In the genomic region with DNA sequence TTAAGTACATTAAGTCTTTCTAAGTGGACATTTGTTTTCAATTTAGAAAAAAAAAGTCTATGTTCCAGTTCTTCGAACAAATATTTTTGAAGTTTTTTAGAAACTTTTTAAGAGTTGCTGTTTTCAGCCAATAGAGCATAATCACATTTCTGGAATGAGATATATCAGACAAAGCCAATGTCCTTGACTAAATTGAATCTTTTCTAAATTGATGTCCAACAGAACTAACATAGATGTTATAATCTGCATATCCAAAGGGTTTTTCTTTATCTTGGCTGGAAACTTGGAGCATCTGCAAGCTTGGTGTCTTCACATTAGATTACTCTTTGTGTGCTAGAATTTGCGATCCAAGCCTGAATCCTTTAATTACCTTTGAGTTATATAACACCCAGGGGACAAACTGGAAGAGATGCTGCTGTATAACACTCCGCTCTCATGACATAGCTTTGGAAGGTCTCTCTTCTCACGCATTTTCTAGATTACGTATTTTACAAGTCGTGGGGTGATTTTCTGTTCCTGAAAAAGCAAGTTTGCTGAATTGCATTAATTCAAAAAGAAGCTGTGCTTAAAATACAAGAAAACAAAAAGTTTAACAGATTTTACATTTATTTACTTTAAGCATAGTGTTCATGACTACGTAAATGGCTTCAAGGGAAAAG, we compare ENCODE assay signal across 18 cellular contexts.
DNase-seq lines count a peak whose midpoint lies in the region; ATAC-seq and TF ChIP-seq lines count a peak whose summit lies in the region.
"Had no signal": no experiment of that assay in that cellular context is flagged by ENCODE, and none has a peak within 500 bp of the region (broad histone marks: within the 10 kb centered on the region; RNA-seq: fewer than 3 reads in every experiment).

No MANE protein-coding gene starts in this region.

- intact Hi-C loops in dendritic cell treated with granulocyte-macrophage colony-stimulating factor and Interleukin-4, amounts not matched to agents 40 ng/mL and 50 ng/mL, for 4 days (cut with micrococcal nuclease) = loop anchor here (1.0 to 5.0 kb wide), 3 partner anchors 366 to 519 kb away; a partner anchor contains a TSS
- intact Hi-C loops in lower lobe of right lung (cut with DNase I) = loop anchor here (10.0 kb wide), 1 partner anchor 439 kb away; no protein-coding TSS in a partner anchor

- H3K18ac ChIP-seq in mesendoderm (ENCODE audit: low read length) = no peak overlapping the region

- no peak overlapping the region for H3K4me3 Mint-ChIP-seq in GM23338
- no peak overlapping the region for H3K4me3 Mint-ChIP-seq in dendritic cell treated with granulocyte-macrophage colony-stimulating factor and Interleukin-4, amounts not matched to agents 40 ng/mL and 50 ng/mL, for 4 days
- H3K4me3 Mint-ChIP-seq: activated CD4-positive, alpha-beta T cell treated with anti-CD3 and anti-CD28 coated beads for 36 hours; activated naive CD4-positive, alpha-beta T cell treated with anti-CD3 and anti-CD28 coated beads, Interleukin-2, amount 10 ng/mL, durations not matched to agents 7 days and 5 days; H9; naive thymus-derived CD4-positive, alpha-beta T cell; T-helper 1 cell treated with Interleukin-12 subunit alpha and Interleukin-12 subunit beta and Interleukin-4 antibody, amounts not matched to agents 30 μg/mL and 1 μg/mL, for 36 hours had no signal

- H3K9ac ChIP-seq in mesendoderm (ENCODE audit: low read length) = no peak overlapping the region

- no peak overlapping the region for H4K5ac ChIP-seq in mesendoderm (ENCODE audit: low read length)

- H3K4ac ChIP-seq in mesendoderm (ENCODE audit: low read depth, low read length) = no peak overlapping the region

- H3K27me3 ChIP-seq in GM23338 (ENCODE audit: insufficient read depth) = no peaks in the 10 kb centered on the region
- no peaks in the 10 kb centered on the region for H3K27me3 ChIP-seq in mesendoderm (ENCODE audit: insufficient read depth, low read length, poor library complexity)
- no peaks in the 10 kb centered on the region for H3K27me3 ChIP-seq in lower lobe of right lung (ENCODE audit: low read depth)
- H3K27me3 ChIP-seq: pancreas, right lobe of liver, upper lobe of left lung had no signal

- no peaks in the 10 kb centered on the region for H3K9me3 Mint-ChIP-seq in GM23338
- H3K9me3 Mint-ChIP-seq in dendritic cell treated with granulocyte-macrophage colony-stimulating factor and Interleukin-4, amounts not matched to agents 40 ng/mL and 50 ng/mL, for 4 days = no peaks in the 10 kb centered on the region
- H3K9me3 Mint-ChIP-seq: activated naive CD4-positive, alpha-beta T cell treated with anti-CD3 and anti-CD28 coated beads, Interleukin-2, amount 10 ng/mL, durations not matched to agents 7 days and 5 days; T-helper 1 cell treated with Interleukin-12 subunit alpha and Interleukin-12 subunit beta and Interleukin-4 antibody, amounts not matched to agents 30 μg/mL and 1 μg/mL, for 36 hours had no signal

- H3K4me1 Mint-ChIP-seq in GM23338 = peaks cover 11% of the 10 kb centered on the region
- peaks cover 26% of the 10 kb centered on the region for H3K4me1 Mint-ChIP-seq in dendritic cell treated with granulocyte-macrophage colony-stimulating factor and Interleukin-4, amounts not matched to agents 40 ng/mL and 50 ng/mL, for 4 days (ENCODE audit: low read depth)
- H3K4me1 Mint-ChIP-seq: activated CD4-positive, alpha-beta T cell treated with anti-CD3 and anti-CD28 coated beads for 36 hours had no signal

- H3K27ac ChIP-seq in GM23338 (ENCODE audit: low read depth) = no peak overlapping the region
- no peak overlapping the region for H3K27ac ChIP-seq in mesendoderm (ENCODE audit: low read depth, low read length)
- no peak overlapping the region for H3K27ac ChIP-seq in lower lobe of right lung
- H3K27ac ChIP-seq: C4-2B, pancreas, PC-9, right lobe of liver, upper lobe of left lung had no signal

- no peak overlapping the region for H2BK120ac ChIP-seq in mesendoderm (ENCODE audit: low read depth, low read length)

- no peaks in the 10 kb centered on the region for H3K36me3 Mint-ChIP-seq in GM23338 (ENCODE audit: low read depth)
- peaks cover 8% of the 10 kb centered on the region for H3K36me3 Mint-ChIP-seq in dendritic cell treated with granulocyte-macrophage colony-stimulating factor and Interleukin-4, amounts not matched to agents 40 ng/mL and 50 ng/mL, for 4 days (ENCODE audit: low read depth)

- no peaks in the 10 kb centered on the region for H3K9me2 ChIP-seq in GM23338 (ENCODE audit: insufficient read depth)

- H3K4me2 ChIP-seq in GM23338 (no peak overlapping the region), mesendoderm (ENCODE audit: low read length) (no peak overlapping the region)
- H3K4me2 ChIP-seq: PC-9 had no signal

- no peak overlapping the region for H2BK5ac ChIP-seq in mesendoderm (ENCODE audit: low read length)

- H2AK5ac ChIP-seq in mesendoderm (ENCODE audit: low read length) = no peak overlapping the region

- no peak overlapping the region for H3K27ac Mint-ChIP-seq in GM23338
- peak overlapping the region; percentile 57 for H3K27ac Mint-ChIP-seq in dendritic cell treated with granulocyte-macrophage colony-stimulating factor and Interleukin-4, amounts not matched to agents 40 ng/mL and 50 ng/mL, for 4 days
- H3K27ac Mint-ChIP-seq: activated CD4-positive, alpha-beta T cell treated with anti-CD3 and anti-CD28 coated beads for 36 hours; activated naive CD4-positive, alpha-beta T cell treated with anti-CD3 and anti-CD28 coated beads, Interleukin-2, amount 10 ng/mL, durations not matched to agents 7 days and 5 days; T-helper 1 cell treated with Interleukin-12 subunit alpha and Interleukin-12 subunit beta and Interleukin-4 antibody, amounts not matched to agents 30 μg/mL and 1 μg/mL, for 36 hours had no signal

- TF ChIP-seq CTCF in GM23338 (conservative IDR thresholded peaks at IDR 0.05; ENCODE audit: low read depth in 2 of 2) (no peak), lower lobe of right lung (IDR thresholded peaks at IDR 0.05) (no peak)

- H3K56ac ChIP-seq in mesendoderm (ENCODE audit: low read length) = no peak overlapping the region

- no peak overlapping the region for H2BK15ac ChIP-seq in mesendoderm (replicated peaks; ENCODE audit: low read depth)

- H3F3A ChIP-seq in GM23338 (replicated peaks; ENCODE audit: low read depth) = no peaks in the 10 kb centered on the region

- no peak overlapping the region for H3K4me3 ChIP-seq in GM23338
- no peak overlapping the region for H3K4me3 ChIP-seq in mesendoderm (ENCODE audit: low read length)
- no peak overlapping the region for H3K4me3 ChIP-seq in lower lobe of right lung
- H3K4me3 ChIP-seq: pancreas, PC-9, right lobe of liver, upper lobe of left lung had no signal

- ATAC-seq in GM23338 = peak; percentile 39
- ATAC-seq in HG03045 (IDR thresholded peaks at IDR 0.05; ENCODE audit: unreplicated experiment) = no peak
- ATAC-seq in lower lobe of right lung = no peak

- H3K79me1 ChIP-seq in mesendoderm (ENCODE audit: low read length) = no peaks in the 10 kb centered on the region

- H3K36me3 ChIP-seq in GM23338 (ENCODE audit: insufficient read depth) (no peaks in the 10 kb centered on the region), mesendoderm (ENCODE audit: control insufficient read depth, insufficient read depth, low read length) (no peaks in the 10 kb centered on the region), lower lobe of right lung (no peaks in the 10 kb centered on the region)
- H3K36me3 ChIP-seq: pancreas, right lobe of liver, upper lobe of left lung had no signal

- no peak overlapping the region for H3K23ac ChIP-seq in mesendoderm (ENCODE audit: low read length)

- H3K4me1 ChIP-seq in GM23338 (ENCODE audit: insufficient read depth) (no peaks in the 10 kb centered on the region; the same call in 1 of the 2 replicates), mesendoderm (ENCODE audit: control insufficient read depth, low read depth, low read length) (no peaks in the 10 kb centered on the region), lower lobe of right lung (no peaks in the 10 kb centered on the region)
- H3K4me1 ChIP-seq: pancreas, right lobe of liver had no signal

- H3K27me3 Mint-ChIP-seq in GM23338 (ENCODE audit: insufficient read depth, low read depth, poor library complexity) = no peaks in the 10 kb centered on the region
- H3K27me3 Mint-ChIP-seq in dendritic cell treated with granulocyte-macrophage colony-stimulating factor and Interleukin-4, amounts not matched to agents 40 ng/mL and 50 ng/mL, for 4 days = no peaks in the 10 kb centered on the region
- H3K27me3 Mint-ChIP-seq: activated CD4-positive, alpha-beta T cell treated with anti-CD3 and anti-CD28 coated beads for 36 hours; activated naive CD4-positive, alpha-beta T cell treated with anti-CD3 and anti-CD28 coated beads, Interleukin-2, amount 10 ng/mL, durations not matched to agents 7 days and 5 days; naive thymus-derived CD4-positive, alpha-beta T cell had no signal

- no peaks in the 10 kb centered on the region for H4K20me1 ChIP-seq in GM23338 (replicated peaks; ENCODE audit: insufficient read depth)

- peak overlapping the region; percentile 28 for H4K8ac ChIP-seq in mesendoderm (ENCODE audit: low read depth, low read length)

- H3K9me3 ChIP-seq in lower lobe of right lung = no peaks in the 10 kb centered on the region
- H3K9me3 ChIP-seq: pancreas, right lobe of liver, upper lobe of left lung had no signal

- peak; percentile 35 for DNase-seq in AG08395 (ENCODE audit: low spot score)
- no peak for DNase-seq in GM23338 (ENCODE audit: low spot score)
- DNase-seq in mesendoderm = no peak
- DNase-seq in lower lobe of right lung = no peak
- DNase-seq in pons (ENCODE audit: low spot score) = no peak
- no peak for DNase-seq in activated CD4-positive, alpha-beta T cell treated with anti-CD3 and anti-CD28 coated beads, Interleukin-2, amount 50 U/mL, for 1 hour

- H3K79me2 ChIP-seq in GM23338 (replicated peaks; ENCODE audit: insufficient read depth) = no peaks in the 10 kb centered on the region
- H3K79me2 ChIP-seq in mesendoderm (ENCODE audit: control insufficient read depth, insufficient read depth, low read length) = no peaks in the 10 kb centered on the region

- H2AFZ ChIP-seq in GM23338 = no peak overlapping the region
- H2AFZ ChIP-seq: PC-9 had no signal

- WGBS in mesendoderm (ENCODE audit: extremely low coverage, insufficient coverage, low lambda C conversion rate) = no CpG with 5 or more reads among the region's 7 CpGs

TF ChIP-seq in GM23338, 12 proteins besides CTCF, POLR2A, EP300 and RAD21:
- TF ChIP-seq, protein P1, sequence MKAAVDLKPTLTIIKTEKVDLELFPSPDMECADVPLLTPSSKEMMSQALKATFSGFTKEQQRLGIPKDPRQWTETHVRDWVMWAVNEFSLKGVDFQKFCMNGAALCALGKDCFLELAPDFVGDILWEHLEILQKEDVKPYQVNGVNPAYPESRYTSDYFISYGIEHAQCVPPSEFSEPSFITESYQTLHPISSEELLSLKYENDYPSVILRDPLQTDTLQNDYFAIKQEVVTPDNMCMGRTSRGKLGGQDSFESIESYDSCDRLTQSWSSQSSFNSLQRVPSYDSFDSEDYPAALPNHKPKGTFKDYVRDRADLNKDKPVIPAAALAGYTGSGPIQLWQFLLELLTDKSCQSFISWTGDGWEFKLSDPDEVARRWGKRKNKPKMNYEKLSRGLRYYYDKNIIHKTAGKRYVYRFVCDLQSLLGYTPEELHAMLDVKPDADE (IDR thresholded peaks at IDR 0.05) = no peak
- no peak for TF ChIP-seq CREB1 (CRISPR knock-in tag; IDR thresholded peaks at IDR 0.05; ENCODE audit: low read depth)
